Comparison of ENCODE assay signal across 9 cellular contexts in the genomic region with DNA sequence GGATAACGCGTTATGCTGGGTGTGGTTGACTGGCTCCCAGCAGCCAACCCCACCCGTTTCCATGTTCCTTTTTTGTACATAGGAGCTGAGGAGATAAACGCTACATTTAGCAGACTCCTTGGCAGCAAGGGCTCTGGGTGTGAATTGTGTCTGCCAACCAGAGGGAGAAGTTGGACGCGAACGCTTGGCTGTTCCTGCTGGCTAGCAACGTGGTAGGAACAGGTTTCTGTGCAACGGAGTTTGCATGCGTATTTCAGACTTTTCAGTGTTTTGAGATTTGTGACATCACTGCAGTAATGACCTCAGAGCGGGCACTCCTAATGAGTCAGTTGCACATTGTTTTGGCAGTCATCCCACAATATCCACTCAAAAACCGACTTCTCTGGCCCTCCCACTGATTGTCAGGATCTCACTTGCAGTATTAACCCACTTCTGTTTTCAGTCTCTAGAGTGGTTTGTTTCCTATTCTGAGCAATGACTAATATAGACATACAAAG.
DNase-seq lines count a peak whose midpoint lies in the region; ATAC-seq and TF ChIP-seq lines count a peak whose summit lies in the region.
"Had no signal": no experiment of that assay in that cellular context is flagged by ENCODE, and none has a peak within 500 bp of the region (broad histone marks: within the 10 kb centered on the region; RNA-seq: fewer than 3 reads in every experiment).

No MANE protein-coding gene starts in this region.

- H3K4me3 Mint-ChIP-seq in stimulated activated effector memory CD8-positive, alpha-beta T cell treated with anti-CD3 and anti-CD28 coated beads, Interleukin-12 subunit alpha, Interleukin-12 subunit beta, amount 100 ng/mL, for 72 hours, result no peak overlapping the region
- H3K4me3 Mint-ChIP-seq: naive B cell had no signal

- DNase-seq in DMS53 treated with DMSO at 0.1 percent for 48 hours (lab: John Stamatoyannopoulos, UW; ENCODE audit: unreplicated experiment), result peak; percentile 54
- DNase-seq in cardiac fibroblast (ENCODE audit: low read depth in 2 of 2), result peak; percentile 84 to 88
- peak in 1 of 2 donors; percentile 55 for DNase-seq in stimulated activated effector memory CD8-positive, alpha-beta T cell treated with anti-CD3 and anti-CD28 coated beads, Interleukin-12 subunit alpha, Interleukin-12 subunit beta, amount 100 ng/mL, for 72 hours (ENCODE audit: low spot score in 2 of 2)
- no peak for DNase-seq in RPMI8226
- no peak for DNase-seq in NCI-H187 treated with DMSO at 0.1 percent for 48 hours (lab: John Stamatoyannopoulos, UW)

- TF ChIP-seq CTCF in cardiac fibroblast (IDR thresholded peaks at IDR 0.05; ENCODE audit: low read depth, low read length), result no peak

- H3K4me1 Mint-ChIP-seq in stimulated activated effector memory CD8-positive, alpha-beta T cell treated with anti-CD3 and anti-CD28 coated beads, Interleukin-12 subunit alpha, Interleukin-12 subunit beta, amount 100 ng/mL, for 72 hours, result peaks cover 9% of the 10 kb centered on the region
- H3K4me1 Mint-ChIP-seq: naive B cell had no signal

- peak; percentile 68 for ATAC-seq in GM19452 (IDR thresholded peaks at IDR 0.05; ENCODE audit: unreplicated experiment)
- ATAC-seq in HG03571 (IDR thresholded peaks at IDR 0.05; ENCODE audit: unreplicated experiment), result peak; percentile 44
- peak; percentile 95 for ATAC-seq in stimulated activated effector memory CD8-positive, alpha-beta T cell treated with anti-CD3 and anti-CD28 coated beads, Interleukin-12 subunit alpha, Interleukin-12 subunit beta, amount 100 ng/mL, for 72 hours
- ATAC-seq in HG02840 (IDR thresholded peaks at IDR 0.05; ENCODE audit: low FRiP score, unreplicated experiment), result no peak

- no peaks in the 10 kb centered on the region for H3K36me3 Mint-ChIP-seq in stimulated activated effector memory CD8-positive, alpha-beta T cell treated with anti-CD3 and anti-CD28 coated beads, Interleukin-12 subunit alpha, Interleukin-12 subunit beta, amount 100 ng/mL, for 72 hours
- H3K36me3 Mint-ChIP-seq: naive B cell had no signal

- no peak overlapping the region for H3K27ac Mint-ChIP-seq in stimulated activated effector memory CD8-positive, alpha-beta T cell treated with anti-CD3 and anti-CD28 coated beads, Interleukin-12 subunit alpha, Interleukin-12 subunit beta, amount 100 ng/mL, for 72 hours

- H3K9me3 Mint-ChIP-seq in stimulated activated effector memory CD8-positive, alpha-beta T cell treated with anti-CD3 and anti-CD28 coated beads, Interleukin-12 subunit alpha, Interleukin-12 subunit beta, amount 100 ng/mL, for 72 hours, result no peaks in the 10 kb centered on the region

- H3K4me3 ChIP-seq in cardiac fibroblast (replicated peaks in 1 of 2; ENCODE audit: low read depth in 2 of 2, low read length in 2 of 2), result peak overlapping the region in 1 of 2 donors; percentile 7

Comparison
In these comparisons a context has a peak if more than half of its experiments do, and no peak if none do; other contexts are left out.
1. DNase-seq: peak in DMS53 treated with DMSO at 0.1 percent for 48 hours (single experiment) and cardiac fibroblast (2 of 2); none in RPMI8226 (single experiment) and NCI-H187 treated with DMSO at 0.1 percent for 48 hours (single experiment).